In genomic region chr19:5470264-5470671, GRCh38 we compare ENCODE assay signal across 1 cellular context.
TF ChIP-seq lines count a peak whose summit lies in the region.

No MANE protein-coding gene starts in this region.

TF ChIP-seq in HepG2, 621 proteins besides CTCF, POLR2A, EP300 and RAD21 (continued from another document and continues in another):
- no peak for TF ChIP-seq ZUFSP (CRISPR knock-in tag; IDR thresholded peaks at IDR 0.05; ENCODE audit: borderline replicate concordance)
- no peak for TF ChIP-seq SNAPC5 (CRISPR knock-in tag; IDR thresholded peaks at IDR 0.05; ENCODE audit: borderline replicate concordance)
- no peak for TF ChIP-seq SMYD3 (CRISPR knock-in tag; IDR thresholded peaks at IDR 0.05)
- TF ChIP-seq ZNF614 (CRISPR knock-in tag; IDR thresholded peaks at IDR 0.05; ENCODE audit: borderline replicate concordance), result peak; percentile 31; the same call in 1 of the 2 replicates
- TF ChIP-seq KLF15 (CRISPR knock-in tag; IDR thresholded peaks at IDR 0.05; ENCODE audit: borderline replicate concordance), result no peak
- peak; percentile 43; the same call in 1 of the 2 replicates for TF ChIP-seq CREM (IDR thresholded peaks at IDR 0.05)
- TF ChIP-seq CREM (CRISPR knock-in tag; IDR thresholded peaks at IDR 0.05), result no peak
- no peak for TF ChIP-seq PAX8 (CRISPR knock-in tag; IDR thresholded peaks at IDR 0.05; ENCODE audit: borderline replicate concordance)
- no peak for TF ChIP-seq ZNF407 (CRISPR knock-in tag; IDR thresholded peaks at IDR 0.05; ENCODE audit: not compliant biosample characterization)
- TF ChIP-seq DPF2 (CRISPR knock-in tag; IDR thresholded peaks at IDR 0.05; ENCODE audit: borderline replicate concordance, low read depth), result peak; percentile 46; the same call in 1 of the 2 replicates
- no peak for TF ChIP-seq AKNA (CRISPR knock-in tag; IDR thresholded peaks at IDR 0.05; ENCODE audit: borderline replicate concordance)
- TF ChIP-seq SNAPC2 (CRISPR knock-in tag; IDR thresholded peaks at IDR 0.05), result 0 out of 2 replicates have a peak, but pooled peaks have one; percentile 49
- TF ChIP-seq ZNF121 (CRISPR knock-in tag; IDR thresholded peaks at IDR 0.05), result peak; percentile 31; the same call in 1 of the 2 replicates
- no peak for TF ChIP-seq ZNF850 (CRISPR knock-in tag; conservative IDR thresholded peaks at IDR 0.05)
- 0 out of 2 replicates have a peak, but pooled peaks have one; percentile 37 for TF ChIP-seq ZNF12 (CRISPR knock-in tag; IDR thresholded peaks at IDR 0.05)
- TF ChIP-seq ZNF335 (CRISPR knock-in tag; IDR thresholded peaks at IDR 0.05), result no peak
- 0 out of 2 replicates have a peak, but pooled peaks have one; percentile 42 for TF ChIP-seq ATF2 (CRISPR knock-in tag; IDR thresholded peaks at IDR 0.05)
- no peak for TF ChIP-seq ZNF775 (CRISPR knock-in tag; IDR thresholded peaks at IDR 0.05; ENCODE audit: borderline replicate concordance)
- no peak for TF ChIP-seq ZBED4 (CRISPR knock-in tag; IDR thresholded peaks at IDR 0.05; ENCODE audit: borderline replicate concordance)
- TF ChIP-seq ZMYM2 (CRISPR knock-in tag; IDR thresholded peaks at IDR 0.05), result 0 out of 2 replicates have a peak, but pooled peaks have one; percentile 19
- no peak for TF ChIP-seq TMF1 (CRISPR knock-in tag; IDR thresholded peaks at IDR 0.05; ENCODE audit: low read depth)
- TF ChIP-seq ZNF609 (CRISPR knock-in tag; IDR thresholded peaks at IDR 0.05; ENCODE audit: borderline replicate concordance), result peak; percentile 90
- no peak for TF ChIP-seq E2F1 (CRISPR knock-in tag; IDR thresholded peaks at IDR 0.05)
